Comparison of ENCODE assay signal across 28 cellular contexts in genomic region chr1:228453614-228454013, GRCh38. TPM values are rescaled to one million over a fixed set of nuclear protein-coding genes. Genes with fewer than 3 reads are reported as not detected.
"Had no signal": no experiment of that assay in that cellular context is flagged by ENCODE, and none has a peak within 500 bp of the region (broad histone marks: within the 10 kb centered on the region; RNA-seq: fewer than 3 reads in every experiment).

No MANE protein-coding gene starts in this region.

- H3K4me3 Mint-ChIP-seq: activated CD4-positive, alpha-beta memory T cell treated with anti-CD3 and anti-CD28 coated beads for 36 hours; activated CD4-positive, alpha-beta T cell treated with anti-CD3 and anti-CD28 coated beads, Interleukin-2, amount 10 ng/mL, durations not matched to agents 24 days and 14 days; activated naive CD4-positive, alpha-beta T cell treated with anti-CD3 and anti-CD28 coated beads, Interleukin-2, amount 10 ng/mL, durations not matched to agents 7 days and 5 days; stimulated activated naive B cell treated with anti-CD40 and anti-IgM and Interleukin-4, amounts not matched to agents 10 μg/mL and 1 μg/mL and 100 μg/mL, for 72 hours; T-helper 17 cell had no signal

- H3K4me1 ChIP-seq: prostate gland had no signal

- H3K9me3 ChIP-seq: gastrocnemius medialis, ovary, prostate gland, stomach, tibial artery had no signal

- ATAC-seq: effector memory CD8-positive, alpha-beta T cell; gastrocnemius medialis; left cardiac atrium; left ventricle myocardium superior; stimulated activated naive B cell treated with anti-CD40 and anti-IgM and Interleukin-4, amounts not matched to agents 10 μg/mL and 1 μg/mL and 100 μg/mL, for 72 hours; T-helper 17 cell had no signal

- H3K4me2 ChIP-seq: hepatocyte, smooth muscle cell had no signal

- H3K27ac Mint-ChIP-seq: activated CD4-positive, alpha-beta memory T cell treated with anti-CD3 and anti-CD28 coated beads for 36 hours; activated CD4-positive, alpha-beta T cell treated with anti-CD3 and anti-CD28 coated beads, Interleukin-2, amount 10 ng/mL, durations not matched to agents 24 days and 14 days; effector memory CD8-positive, alpha-beta T cell had no signal

- H3K4me3 ChIP-seq: gastrocnemius medialis, hepatocyte, ovary, prostate gland, smooth muscle cell, stomach, tibial artery had no signal

- H2AFZ ChIP-seq: hepatocyte had no signal

- DNase-seq: activated CD4-positive, alpha-beta memory T cell treated with anti-CD3 and anti-CD28 coated beads for 36 hours; activated CD4-positive, alpha-beta T cell treated with anti-CD3 and anti-CD28 coated beads, Interleukin-2, amount 10 ng/mL, durations not matched to agents 24 days and 14 days; activated CD4-positive, CD25-positive, alpha-beta regulatory T cell treated with anti-CD3 and anti-CD28 coated beads, Interleukin-2, amount 50 U/mL, for 72 hours; activated gamma-delta T cell; activated naive CD4-positive, alpha-beta T cell treated with anti-CD3 and anti-CD28 coated beads, Interleukin-2, amount 10 ng/mL, durations not matched to agents 7 days and 5 days; amygdala; caudate nucleus; cortex of kidney; effector memory CD8-positive, alpha-beta T cell; gastrocnemius medialis; islet precursor cell; left cardiac atrium; left ventricle myocardium superior; nephron progenitor cell; ovary; retina; stimulated activated CD4-positive, alpha-beta T cell treated with anti-CD3 and anti-CD28 coated beads, Interleukin-1b, Interleukin-23, amount 100 ng/mL, for 48 hours; stimulated activated CD4-positive, alpha-beta T cell treated with anti-CD3 and anti-CD28 coated beads, Interleukin-4, amount 100 ng/mL, for 4 hours; stimulated activated CD8-positive, alpha-beta memory T cell treated with anti-CD3 and anti-CD28 coated beads, Interleukin-4, amount 100 ng/mL, for 48 hours; stimulated activated naive B cell treated with anti-CD40 and anti-IgM and Interleukin-4, amounts not matched to agents 10 μg/mL and 1 μg/mL and 100 μg/mL, for 72 hours; stomach; T-helper 17 cell; T1000; tibial artery had no signal

- H3K9me3 Mint-ChIP-seq: activated CD4-positive, alpha-beta memory T cell treated with anti-CD3 and anti-CD28 coated beads for 36 hours; activated CD4-positive, alpha-beta T cell treated with anti-CD3 and anti-CD28 coated beads, Interleukin-2, amount 10 ng/mL, durations not matched to agents 24 days and 14 days; activated naive CD4-positive, alpha-beta T cell treated with anti-CD3 and anti-CD28 coated beads, Interleukin-2, amount 10 ng/mL, durations not matched to agents 7 days and 5 days; effector memory CD8-positive, alpha-beta T cell; nephron progenitor cell; stimulated activated naive B cell treated with anti-CD40 and anti-IgM and Interleukin-4, amounts not matched to agents 10 μg/mL and 1 μg/mL and 100 μg/mL, for 72 hours had no signal

- H3K27me3 ChIP-seq: hepatocyte, ovary had no signal

- H3K27me3 Mint-ChIP-seq: effector memory CD8-positive, alpha-beta T cell had no signal

- H3K36me3 ChIP-seq: gastrocnemius medialis, ovary, prostate gland, stomach, tibial artery had no signal

RNA-seq across cellular contexts. Expression of gene TRIM17, which starts 37.0 kb away (rescaled TPM):
- total RNA-seq: gastrocnemius medialis, lung microvascular endothelial cell had no signal
